In the genomic region with DNA sequence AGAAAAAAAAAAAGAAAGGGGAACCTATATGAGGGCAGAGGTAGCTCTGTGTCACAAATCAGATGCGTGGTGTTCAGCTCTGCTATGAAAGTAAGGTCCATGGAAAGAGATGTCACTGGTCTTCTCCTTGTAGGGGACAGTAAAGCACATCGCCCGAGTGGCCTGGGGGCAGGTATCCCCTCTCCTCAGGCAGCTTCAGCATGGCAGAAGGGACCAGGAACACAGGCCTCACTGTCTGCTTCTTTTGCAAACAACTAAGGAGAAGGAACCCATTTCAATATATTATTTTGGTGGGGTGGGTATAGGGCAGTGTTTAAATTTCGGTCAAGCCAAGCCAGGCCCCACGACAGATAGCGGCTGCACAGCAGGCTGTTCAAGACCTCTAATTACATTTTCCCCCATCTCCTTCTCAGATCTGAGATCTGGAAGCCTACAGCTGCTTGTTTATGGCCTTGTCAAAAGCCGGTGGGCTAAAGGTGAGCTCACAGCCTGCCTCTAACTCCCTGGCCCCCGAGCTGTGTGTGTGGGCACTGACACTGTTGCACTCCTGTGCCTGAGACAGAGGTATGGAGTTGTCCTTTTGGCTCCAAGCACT, we compare ENCODE assay signal across 28 cellular contexts.
"Had no signal": no experiment of that assay in that cellular context is flagged by ENCODE, and none has a peak within 500 bp of the region (broad histone marks: within the 10 kb centered on the region; RNA-seq: fewer than 3 reads in every experiment).

No MANE protein-coding gene starts in this region.

- H3K27ac Mint-ChIP-seq: dendritic cell treated with granulocyte-macrophage colony-stimulating factor and Interleukin-4, amounts not matched to agents 40 ng/mL and 50 ng/mL, for 4 days; endodermal cell; natural killer cell; stimulated activated effector memory CD8-positive, alpha-beta T cell treated with anti-CD3 and anti-CD28 coated beads, Interleukin-12 subunit alpha, Interleukin-12 subunit beta, amount 100 ng/mL, for 72 hours; type B pancreatic cell had no signal

- H3K27me3 ChIP-seq: colonic mucosa, hepatocyte, sigmoid colon, thyroid gland had no signal

- H3K4me1 ChIP-seq: colonic mucosa, gastrocnemius medialis, heart left ventricle, lower lobe of right lung, psoas muscle, sigmoid colon, thyroid gland had no signal

- H3K36me3 Mint-ChIP-seq: natural killer cell; stimulated activated effector memory CD8-positive, alpha-beta T cell treated with anti-CD3 and anti-CD28 coated beads, Interleukin-12 subunit alpha, Interleukin-12 subunit beta, amount 100 ng/mL, for 72 hours; type B pancreatic cell had no signal

- FAIRE-seq: islet of Langerhans had no signal

- H2AFZ ChIP-seq: hepatocyte had no signal

- H3K79me2 ChIP-seq: hepatocyte had no signal

- H3K9me3 ChIP-seq: colonic mucosa, gastrocnemius medialis, heart left ventricle, lower lobe of right lung, psoas muscle, sigmoid colon, stomach, thyroid gland had no signal

- DNase-seq: colonic mucosa; effector CD8-positive, alpha-beta T cell; endodermal cell; foreskin fibroblast; gastrocnemius medialis; heart left ventricle; kidney glomerular epithelial cell; left colon; left ventricle myocardium superior; lower lobe of right lung; natural killer cell; posterior cingulate gyrus; psoas muscle; right cardiac atrium; sigmoid colon; stimulated activated CD4-positive, alpha-beta T cell treated with anti-CD3 and anti-CD28 coated beads, Interleukin-2, amount 100 ng/mL, for 24 hours; stimulated activated CD4-positive, alpha-beta T cell treated with anti-CD3 and anti-CD28 coated beads, Interleukin-4, amount 100 ng/mL, for 24 hours; stimulated activated naive CD4-positive, alpha-beta T cell treated with Interleukin-2 at 50 U/mL for 16 hours; stomach; thyroid gland had no signal

- H3K4me3 Mint-ChIP-seq: dendritic cell treated with granulocyte-macrophage colony-stimulating factor and Interleukin-4, amounts not matched to agents 40 ng/mL and 50 ng/mL, for 4 days; endodermal cell; natural killer cell; neural crest cell; stimulated activated effector memory CD8-positive, alpha-beta T cell treated with anti-CD3 and anti-CD28 coated beads, Interleukin-12 subunit alpha, Interleukin-12 subunit beta, amount 100 ng/mL, for 72 hours; type B pancreatic cell had no signal

- H3K4me3 ChIP-seq: colonic mucosa, gastrocnemius medialis, heart left ventricle, hepatocyte, lower lobe of right lung, psoas muscle, sigmoid colon, stomach, thyroid gland had no signal

- H3K27ac ChIP-seq: colonic mucosa, epithelial cell of prostate, gastrocnemius medialis, heart left ventricle, hepatocyte, lower lobe of right lung, psoas muscle, sigmoid colon, stomach, thyroid gland had no signal

- H3K9me3 Mint-ChIP-seq: dendritic cell treated with granulocyte-macrophage colony-stimulating factor and Interleukin-4, amounts not matched to agents 40 ng/mL and 50 ng/mL, for 4 days; natural killer cell; neural crest cell; stimulated activated effector memory CD8-positive, alpha-beta T cell treated with anti-CD3 and anti-CD28 coated beads, Interleukin-12 subunit alpha, Interleukin-12 subunit beta, amount 100 ng/mL, for 72 hours had no signal

- ATAC-seq: esophagus mucosa; gastrocnemius medialis; heart left ventricle; left colon; left ventricle myocardium superior; natural killer cell; psoas muscle; stimulated activated effector memory CD8-positive, alpha-beta T cell treated with anti-CD3 and anti-CD28 coated beads, Interleukin-12 subunit alpha, Interleukin-12 subunit beta, amount 100 ng/mL, for 72 hours had no signal

- H3K4me2 ChIP-seq: hepatocyte had no signal

- H3K36me3 ChIP-seq: colonic mucosa, gastrocnemius medialis, heart left ventricle, lower lobe of right lung, sigmoid colon, stomach, thyroid gland had no signal

- H3K4me1 Mint-ChIP-seq: stimulated activated effector memory CD8-positive, alpha-beta T cell treated with anti-CD3 and anti-CD28 coated beads, Interleukin-12 subunit alpha, Interleukin-12 subunit beta, amount 100 ng/mL, for 72 hours had no signal
